In the genomic region with DNA sequence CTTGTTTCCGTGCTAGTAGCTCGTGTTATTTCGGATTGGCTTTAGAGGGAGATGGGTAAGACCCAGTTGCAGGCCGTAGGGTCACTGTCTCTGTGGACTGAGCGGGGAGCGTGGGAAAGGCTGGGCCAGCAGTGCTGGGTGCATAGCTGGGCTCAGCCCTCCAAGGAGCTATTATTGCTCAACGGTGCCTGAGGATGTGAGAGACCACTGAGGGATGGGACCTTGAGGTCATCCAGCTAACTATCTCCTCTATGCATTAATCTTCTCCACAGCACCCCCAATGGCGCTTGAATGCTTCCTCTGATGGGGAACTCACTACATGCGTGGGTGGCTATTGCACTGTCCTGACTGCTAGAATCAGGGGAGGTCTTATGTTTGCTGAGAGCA, we compare ENCODE assay signal across 19 cellular contexts.
DNase-seq lines count a peak whose midpoint lies in the region; ATAC-seq, FAIRE-seq and TF ChIP-seq lines count a peak whose summit lies in the region.
"Had no signal": no experiment of that assay in that cellular context is flagged by ENCODE, and none has a peak within 500 bp of the region (broad histone marks: within the 10 kb centered on the region; RNA-seq: fewer than 3 reads in every experiment).

No MANE protein-coding gene starts in this region.

- intact Hi-C loops in HepG2 (cut with micrococcal nuclease; ENCODE audit: unreplicated experiment), result no loop called here
- intact Hi-C loops in vagina (cut with DNase I), result no loop called here

- no peaks in the 10 kb centered on the region for H3K27me3 Mint-ChIP-seq in activated CD8-positive, alpha-beta T cell treated with anti-CD3 and anti-CD28 coated beads, Interleukin-2, amount 10 ng/mL, durations not matched to agents 7 days and 5 days (ENCODE audit: low read depth)
- H3K27me3 Mint-ChIP-seq: activated CD8-positive, alpha-beta memory T cell treated with anti-CD3 and anti-CD28 coated beads, Interleukin-2, amount 10 ng/mL, durations not matched to agents 7 days and 5 days had no signal

- no TSS peak for BruUV-seq in HepG2 (replicated peaks; lab: Mats Ljungman, UMichigan)

- H3K79me1 ChIP-seq in mesenchymal stem cell (replicated peaks; ENCODE audit: low read length, poor library complexity, severe bottlenecking), result no peaks in the 10 kb centered on the region

- TF ChIP-seq EP300 in HepG2 (IDR thresholded peaks at IDR 0.05; ENCODE audit: low read depth in 2 of 2, low read length in 2 of 2) (no peak), HepG2 (CRISPR knock-in tag; IDR thresholded peaks at IDR 0.05; ENCODE audit: borderline replicate concordance) (no peak)

- FAIRE-seq in HepG2 (lab: Jason Lieb, UNC), result no peak

- no peaks in the 10 kb centered on the region for H3K79me2 ChIP-seq in HepG2 (ENCODE audit: insufficient read depth, low read length)

- H2BK15ac ChIP-seq in mesenchymal stem cell (ENCODE audit: low read depth, poor library complexity, severe bottlenecking), result peak overlapping the region; percentile 82

- peak overlapping the region in 1 of 2 experiments; percentile 82 for H3K14ac ChIP-seq in mesenchymal stem cell (ENCODE audit: low read length in 2 of 2)

- no peak overlapping the region for H2BK5ac ChIP-seq in mesenchymal stem cell (ENCODE audit: low read depth, low read length, poor library complexity, severe bottlenecking)

- H3K4me2 ChIP-seq in HepG2 (ENCODE audit: low read depth, low read length), result no peak overlapping the region
- no peak overlapping the region for H3K4me2 ChIP-seq in mesenchymal stem cell (ENCODE audit: low read length, poor library complexity, severe bottlenecking)

- peak overlapping the region; percentile 98 for H4K8ac ChIP-seq in mesenchymal stem cell (ENCODE audit: low read length)

- TF ChIP-seq POLR2A in HepG2 (IDR thresholded peaks at IDR 0.05; ENCODE audit: insufficient read depth in 1 of 2, low read depth in 2 of 2, low read length in 2 of 2) (no peak), vagina (IDR thresholded peaks at IDR 0.05) (no peak)

- no peaks in the 10 kb centered on the region for H3K4me1 Mint-ChIP-seq in activated CD8-positive, alpha-beta T cell treated with anti-CD3 and anti-CD28 coated beads, Interleukin-2, amount 10 ng/mL, durations not matched to agents 7 days and 5 days (ENCODE audit: low read depth)
- H3K4me1 Mint-ChIP-seq: activated CD8-positive, alpha-beta memory T cell treated with anti-CD3 and anti-CD28 coated beads, Interleukin-2, amount 10 ng/mL, durations not matched to agents 7 days and 5 days; central memory CD8-positive, alpha-beta T cell had no signal

- H3K9me3 ChIP-seq in liver (ENCODE audit: control insufficient read depth in 4 of 4, low read length in 3 of 4), result no peaks in the 10 kb centered on the region
- no peaks in the 10 kb centered on the region for H3K9me3 ChIP-seq in HepG2 (ENCODE audit: low read length)
- H3K9me3 ChIP-seq in mesenchymal stem cell (ENCODE audit: control insufficient read depth, low read length), result peaks cover 5% of the 10 kb centered on the region
- no peaks in the 10 kb centered on the region for H3K9me3 ChIP-seq in vagina
- H3K9me3 ChIP-seq: adrenal gland, gastrocnemius medialis had no signal

- H3K36me3 ChIP-seq in liver (ENCODE audit: control insufficient read depth in 4 of 4, insufficient read depth in 3 of 4, low read depth in 1 of 4, low read length in 3 of 4) (no peaks in the 10 kb centered on the region), HepG2 (replicated peaks in 1 of 2; ENCODE audit: control insufficient read depth in 1 of 2, insufficient read depth in 2 of 2, low read length in 2 of 2) (no peaks in the 10 kb centered on the region), mesenchymal stem cell (ENCODE audit: control insufficient read depth in 1 of 2, insufficient read depth in 2 of 2, low read depth in 1 of 2, low read length in 2 of 2) (no peaks in the 10 kb centered on the region), vagina (no peaks in the 10 kb centered on the region)
- H3K36me3 ChIP-seq: adrenal gland, gastrocnemius medialis had no signal

- TF ChIP-seq CTCF in liver (IDR thresholded peaks at IDR 0.05; ENCODE audit: low read depth, low read length, missing input control) (no peak), HepG2 (CRISPR knock-in tag; IDR thresholded peaks at IDR 0.05) (no peak), vagina (IDR thresholded peaks at IDR 0.05) (no peak)

- DNase-seq in HepG2 (ENCODE audit: low spot score), result no peak
- peak; percentile 11 for DNase-seq in epidermal melanocyte (ENCODE audit: insufficient read length, low spot score)
- DNase-seq in mesenchymal stem cell, result no peak
- no peak for DNase-seq in vagina (ENCODE audit: extremely low spot score in 2 of 2)
- no peak for DNase-seq in HK-2 (ENCODE audit: unreplicated experiment)
- DNase-seq in activated CD8-positive, alpha-beta T cell treated with anti-CD3 and anti-CD28 coated beads, Interleukin-2, amount 10 ng/mL, durations not matched to agents 7 days and 5 days, result no peak
- DNase-seq: activated CD4-positive, alpha-beta T cell treated with anti-CD3 and anti-CD28 coated beads for 1 hour; activated CD8-positive, alpha-beta memory T cell treated with anti-CD3 and anti-CD28 coated beads, Interleukin-2, amount 10 ng/mL, durations not matched to agents 7 days and 5 days; CD8-positive, alpha-beta T cell; gastrocnemius medialis; MM.1S; NCI-H2029 treated with DMSO at 0.1 percent for 48 hours; NCI-H69; stimulated activated naive CD8-positive, alpha-beta T cell treated with anti-CD3 and anti-CD28 coated beads, Interleukin-15, Interleukin-2, amounts not matched to agents 100 U/mL and 50 U/mL, for 24 hours had no signal

- H2AFZ ChIP-seq in HepG2 (ENCODE audit: low read length) (no peak overlapping the region), mesenchymal stem cell (ENCODE audit: low read depth, low read length) (no peak overlapping the region)

- H3K9ac ChIP-seq in liver (ENCODE audit: low read depth in 1 of 2, low read length in 2 of 2), result no peak overlapping the region
- H3K9ac ChIP-seq in HepG2 (ENCODE audit: insufficient read depth, low read depth, low read length), result no peak overlapping the region
- peak overlapping the region; percentile 57 for H3K9ac ChIP-seq in mesenchymal stem cell (ENCODE audit: low read length)

- ATAC-seq in HepG2, result no peak
- no peak for ATAC-seq in GM19395 (IDR thresholded peaks at IDR 0.05; ENCODE audit: unreplicated experiment)
- no peak for ATAC-seq in activated CD8-positive, alpha-beta T cell treated with anti-CD3 and anti-CD28 coated beads, Interleukin-2, amount 10 ng/mL, durations not matched to agents 7 days and 5 days
- ATAC-seq: activated CD8-positive, alpha-beta memory T cell treated with anti-CD3 and anti-CD28 coated beads, Interleukin-2, amount 10 ng/mL, durations not matched to agents 7 days and 5 days; CD8-positive, alpha-beta T cell; gastrocnemius medialis; stimulated activated naive CD8-positive, alpha-beta T cell treated with anti-CD3 and anti-CD28 coated beads, Interleukin-15, Interleukin-2, amounts not matched to agents 100 U/mL and 50 U/mL, for 24 hours had no signal

- no peaks in the 10 kb centered on the region for H3K4me1 ChIP-seq in liver (ENCODE audit: control insufficient read depth in 4 of 4, insufficient read depth in 4 of 4, low read length in 3 of 4)
- no peaks in the 10 kb centered on the region for H3K4me1 ChIP-seq in HepG2 (ENCODE audit: insufficient read depth, low read length)
- H3K4me1 ChIP-seq in mesenchymal stem cell (ENCODE audit: control insufficient read depth, insufficient read depth, low read depth, low read length), result no peaks in the 10 kb centered on the region
- peaks cover 13% of the 10 kb centered on the region for H3K4me1 ChIP-seq in vagina
- H3K4me1 ChIP-seq: adrenal gland, gastrocnemius medialis had no signal

- peaks cover 0 to 4% (median under 1%) of the 10 kb centered on the region in 4 donors for H3K27me3 ChIP-seq in liver (ENCODE audit: control insufficient read depth in 4 of 4, insufficient read depth in 4 of 4, low read length in 3 of 4)
- H3K27me3 ChIP-seq in HepG2 (ENCODE audit: control insufficient read depth in 1 of 2, insufficient read depth in 2 of 2, low read length in 2 of 2), result peaks cover 4 to 78% of the 10 kb centered on the region in 2 experiments; a peak in 3 of 5 replicates
- H3K27me3 ChIP-seq in mesenchymal stem cell (ENCODE audit: control insufficient read depth in 1 of 2, insufficient read depth in 1 of 2, low read length in 2 of 2), result no peaks in the 10 kb centered on the region
- no peaks in the 10 kb centered on the region for H3K27me3 ChIP-seq in vagina

- no peak overlapping the region for H2AK5ac ChIP-seq in mesenchymal stem cell (ENCODE audit: low read length, severe bottlenecking)

- POLR2A ChIA-PET in HepG2 (lab: Yijun Ruan, JAX), result no interaction called here
- POLR2A ChIA-PET in activated CD8-positive, alpha-beta T cell treated with anti-CD3 and anti-CD28 coated beads, Interleukin-2, amount 10 ng/mL, durations not matched to agents 7 days and 5 days (lab: Charles Lee), result no interaction called here

- H4K20me1 ChIP-seq in HepG2 (ENCODE audit: insufficient read depth, low read length), result no peaks in the 10 kb centered on the region

- H4K91ac ChIP-seq in mesenchymal stem cell (ENCODE audit: low read length), result peak overlapping the region; percentile 98

- peak overlapping the region; percentile 95 to 96 for H3K18ac ChIP-seq in mesenchymal stem cell (ENCODE audit: low read depth in 1 of 2, low read length in 2 of 2)

- H3K36me3 Mint-ChIP-seq in activated CD8-positive, alpha-beta T cell treated with anti-CD3 and anti-CD28 coated beads, Interleukin-2, amount 10 ng/mL, durations not matched to agents 7 days and 5 days (ENCODE audit: low read depth), result no peaks in the 10 kb centered on the region
- H3K36me3 Mint-ChIP-seq: activated CD8-positive, alpha-beta memory T cell treated with anti-CD3 and anti-CD28 coated beads, Interleukin-2, amount 10 ng/mL, durations not matched to agents 7 days and 5 days; CD8-positive, alpha-beta T cell had no signal

- WGBS in liver, result 67% methylated on average over 9 of the region's 9 CpGs
- 21% methylated on average over 7 of the region's 9 CpGs for WGBS in HepG2 (ENCODE audit: low lambda C conversion rate)
- WGBS in mesenchymal stem cell, result 84% methylated on average over 6 of the region's 9 CpGs

- peak overlapping the region; percentile 88 to 90 for H3K4ac ChIP-seq in mesenchymal stem cell (ENCODE audit: low read depth in 1 of 2, low read length in 2 of 2)

- no peak overlapping the region for H3K23ac ChIP-seq in mesenchymal stem cell (ENCODE audit: low read length in 2 of 2)

- H2BK12ac ChIP-seq in mesenchymal stem cell (ENCODE audit: low read length in 2 of 2), result peak overlapping the region; percentile 98

- no peak overlapping the region for H3K4me3 ChIP-seq in liver (ENCODE audit: low read depth in 1 of 3, low read length in 3 of 3)
- H3K4me3 ChIP-seq in HepG2 (replicated peaks in 1 of 3; ENCODE audit: insufficient read depth in 1 of 3, low read depth in 2 of 3, low read length in 3 of 3), result no peak overlapping the region
- no peak overlapping the region for H3K4me3 ChIP-seq in mesenchymal stem cell (ENCODE audit: insufficient read depth in 1 of 2, low read depth in 1 of 2, low read length in 2 of 2)
- H3K4me3 ChIP-seq in vagina, result no peak overlapping the region
- H3K4me3 ChIP-seq: adrenal gland, gastrocnemius medialis, lung had no signal

- no peaks in the 10 kb centered on the region for H3K9me3 Mint-ChIP-seq in activated CD8-positive, alpha-beta T cell treated with anti-CD3 and anti-CD28 coated beads, Interleukin-2, amount 10 ng/mL, durations not matched to agents 7 days and 5 days (ENCODE audit: insufficient read depth)
- H3K9me3 Mint-ChIP-seq: CD8-positive, alpha-beta T cell; central memory CD8-positive, alpha-beta T cell had no signal

- TF ChIP-seq RAD21 in liver (IDR thresholded peaks at IDR 0.05), result no peak
- TF ChIP-seq RAD21 in HepG2 (CRISPR knock-in tag; IDR thresholded peaks at IDR 0.05), result no peak

- H2BK120ac ChIP-seq in mesenchymal stem cell (ENCODE audit: low read depth, low read length), result peak overlapping the region; percentile 94

- CTCF ChIA-PET in HepG2 (lab: Yijun Ruan, JAX; ENCODE audit: low intra/inter-chr PET ratio, low total read pairs), result no interaction called here
- CTCF ChIA-PET in activated CD8-positive, alpha-beta T cell treated with anti-CD3 and anti-CD28 coated beads, Interleukin-2, amount 10 ng/mL, durations not matched to agents 7 days and 5 days (lab: Charles Lee), result no interaction called here

- H3K27ac Mint-ChIP-seq in activated CD8-positive, alpha-beta T cell treated with anti-CD3 and anti-CD28 coated beads, Interleukin-2, amount 10 ng/mL, durations not matched to agents 7 days and 5 days, result no peak overlapping the region
- H3K27ac Mint-ChIP-seq: activated CD8-positive, alpha-beta memory T cell treated with anti-CD3 and anti-CD28 coated beads, Interleukin-2, amount 10 ng/mL, durations not matched to agents 7 days and 5 days; CD8-positive, alpha-beta T cell had no signal

- no peak overlapping the region for H3K4me3 Mint-ChIP-seq in activated CD8-positive, alpha-beta T cell treated with anti-CD3 and anti-CD28 coated beads, Interleukin-2, amount 10 ng/mL, durations not matched to agents 7 days and 5 days
- H3K4me3 Mint-ChIP-seq: activated CD8-positive, alpha-beta memory T cell treated with anti-CD3 and anti-CD28 coated beads, Interleukin-2, amount 10 ng/mL, durations not matched to agents 7 days and 5 days; CD8-positive, alpha-beta T cell; central memory CD8-positive, alpha-beta T cell had no signal

- H3K27ac ChIP-seq in liver (ENCODE audit: low read depth in 1 of 2, low read length in 2 of 2), result peak overlapping the region in 1 of 2 donors; percentile 37
- H3K27ac ChIP-seq in HepG2 (ENCODE audit: extremely low read length, insufficient read depth, low read length), result no peak overlapping the region
- H3K27ac ChIP-seq in mesenchymal stem cell (ENCODE audit: low read length, poor library complexity, severe bottlenecking), result no peak overlapping the region
- H3K27ac ChIP-seq in vagina, result peak overlapping the region; percentile 57
- H3K27ac ChIP-seq: gastrocnemius medialis had no signal

- in situ Hi-C loops in HepG2 (cut with HindIII; ENCODE audit: extremely low pct_ligation_motif_present, low pct_unique_long_range_greater_than_20kb), result no loop called here
